8 cellular contexts compared by ENCODE assay signal in genomic region chr11:75350743-75351540, GRCh38. TPM values are rescaled to one million over a fixed set of nuclear protein-coding genes. Genes with fewer than 3 reads are reported as not detected.
DNase-seq lines count a peak whose midpoint lies in the region; ATAC-seq and TF ChIP-seq lines count a peak whose summit lies in the region.

No MANE protein-coding gene starts in this region.

- H3K36me3 Mint-ChIP-seq in activated T-helper 2 cell treated with anti-CD3 and anti-CD28 coated beads, Interferon-gamma antibody, Interleukin-2, Interleukin-4, amounts not matched to agents 10 μg/mL and 5 μg/mL and 100 μg/mL, durations not matched to agents 14 hours and 24 hours and 36 hours (ENCODE audit: low read depth), result no peaks in the 10 kb centered on the region

- peaks cover 1% of the 10 kb centered on the region for H3K27me3 Mint-ChIP-seq in activated T-helper 2 cell treated with anti-CD3 and anti-CD28 coated beads, Interferon-gamma antibody, Interleukin-2, Interleukin-4, amounts not matched to agents 10 μg/mL and 5 μg/mL and 100 μg/mL, durations not matched to agents 14 hours and 24 hours and 36 hours (ENCODE audit: low read depth)

- H3K4me3 ChIP-seq in GM12865 (ENCODE audit: low read depth, low read length) (peak overlapping the region; percentile 36), fibroblast of villous mesenchyme (ENCODE audit: low read depth, low read length) (peak overlapping the region; percentile 76), osteoblast (ENCODE audit: insufficient read depth, low read length) (peak overlapping the region; percentile 78)

- H3K79me2 ChIP-seq in osteoblast (ENCODE audit: insufficient read depth, low read length), result peaks cover 2% of the 10 kb centered on the region

- no peak for ATAC-seq in HG03342 (IDR thresholded peaks at IDR 0.05; ENCODE audit: unreplicated experiment)

- DNase-seq in GM12865 (ENCODE audit: low read depth) (no peak), NOMO-1 (lab: John Stamatoyannopoulos, UW; ENCODE audit: unreplicated experiment in 2 of 2) (peak; percentile 19 to 29), fibroblast of villous mesenchyme (ENCODE audit: low read depth) (peak; percentile 41), osteoblast (ENCODE audit: insufficient read length, low spot score, missing footprints) (peak; percentile 92), mesenteric fat pad (ENCODE audit: low spot score) (no peak), DMS79 (lab: John Stamatoyannopoulos, UW) (no peak)
- DNase-seq in activated T-helper 2 cell treated with anti-CD3 and anti-CD28 coated beads, Interferon-gamma antibody, Interleukin-2, Interleukin-4, amounts not matched to agents 10 μg/mL and 5 μg/mL and 100 μg/mL, durations not matched to agents 14 hours and 24 hours and 36 hours (ENCODE audit: low spot score), result no peak

- no peak overlapping the region for H3K27ac ChIP-seq in osteoblast (ENCODE audit: low read depth, low read length)

- no peaks in the 10 kb centered on the region for H3K27me3 ChIP-seq in osteoblast (ENCODE audit: insufficient read depth, low read length)

- H3K4me1 ChIP-seq in osteoblast (ENCODE audit: insufficient read depth, low read length), result peaks cover 31% of the 10 kb centered on the region

- no peaks in the 10 kb centered on the region for H3K9me3 Mint-ChIP-seq in activated T-helper 2 cell treated with anti-CD3 and anti-CD28 coated beads, Interferon-gamma antibody, Interleukin-2, Interleukin-4, amounts not matched to agents 10 μg/mL and 5 μg/mL and 100 μg/mL, durations not matched to agents 14 hours and 24 hours and 36 hours

- H3K4me2 ChIP-seq in osteoblast (ENCODE audit: insufficient read depth, low read length), result peak overlapping the region; percentile 86

- H3K9me3 ChIP-seq in osteoblast (ENCODE audit: low read depth, low read length), result no peaks in the 10 kb centered on the region

- peaks cover 33% of the 10 kb centered on the region for H3K4me1 Mint-ChIP-seq in activated T-helper 2 cell treated with anti-CD3 and anti-CD28 coated beads, Interferon-gamma antibody, Interleukin-2, Interleukin-4, amounts not matched to agents 10 μg/mL and 5 μg/mL and 100 μg/mL, durations not matched to agents 14 hours and 24 hours and 36 hours (ENCODE audit: low read depth)

- intact Hi-C loops in activated T-helper 2 cell treated with anti-CD3 and anti-CD28 coated beads, Interferon-gamma antibody, Interleukin-2, Interleukin-4, amounts not matched to agents 10 μg/mL and 5 μg/mL and 100 μg/mL, durations not matched to agents 14 hours and 24 hours and 36 hours (cut with micrococcal nuclease), result no loop called here

- peak overlapping the region; percentile 75 for H3K4me3 Mint-ChIP-seq in activated T-helper 2 cell treated with anti-CD3 and anti-CD28 coated beads, Interferon-gamma antibody, Interleukin-2, Interleukin-4, amounts not matched to agents 10 μg/mL and 5 μg/mL and 100 μg/mL, durations not matched to agents 14 hours and 24 hours and 36 hours (ENCODE audit: low read depth)

- peaks cover 8% of the 10 kb centered on the region for H4K20me1 ChIP-seq in osteoblast (ENCODE audit: insufficient read depth, low read length)

- no peaks in the 10 kb centered on the region for H3K36me3 ChIP-seq in osteoblast (ENCODE audit: insufficient read depth, low read length)

- no peak for TF ChIP-seq CTCF in GM12865 (IDR thresholded peaks at IDR 0.05; ENCODE audit: insufficient read depth, low read depth, low read length, missing control alignments)
- no peak for TF ChIP-seq CTCF in fibroblast of villous mesenchyme (IDR thresholded peaks at IDR 0.05; ENCODE audit: insufficient read depth, low read depth, low read length)
- TF ChIP-seq CTCF in osteoblast (IDR thresholded peaks at IDR 0.05; ENCODE audit: extremely low read depth, low read depth, low read length), result no peak

- peak overlapping the region; percentile 70 for H2AFZ ChIP-seq in osteoblast (ENCODE audit: low read length)

- peak overlapping the region; percentile 59 for H3K27ac Mint-ChIP-seq in activated T-helper 2 cell treated with anti-CD3 and anti-CD28 coated beads, Interferon-gamma antibody, Interleukin-2, Interleukin-4, amounts not matched to agents 10 μg/mL and 5 μg/mL and 100 μg/mL, durations not matched to agents 14 hours and 24 hours and 36 hours

RNA-seq across cellular contexts. Expression of gene ARRB1, which starts 0.5 kb away (rescaled TPM):
- 15.1 and 19.3 TPM in 2 replicates for total RNA-seq in activated T-helper 2 cell treated with anti-CD3 and anti-CD28 coated beads, Interferon-gamma antibody, Interleukin-2, Interleukin-4, amounts not matched to agents 10 μg/mL and 5 μg/mL and 100 μg/mL, durations not matched to agents 14 hours and 24 hours and 36 hours
- total RNA-seq in fibroblast of villous mesenchyme (27.1 and 33.2 TPM in 2 replicates), osteoblast (14.5 and 19.4 TPM in 2 replicates), mesenteric fat pad (112 TPM)

RNA-seq across cellular contexts. Expression of gene RPS3, which starts 48.4 kb away (rescaled TPM):
- total RNA-seq in activated T-helper 2 cell treated with anti-CD3 and anti-CD28 coated beads, Interferon-gamma antibody, Interleukin-2, Interleukin-4, amounts not matched to agents 10 μg/mL and 5 μg/mL and 100 μg/mL, durations not matched to agents 14 hours and 24 hours and 36 hours, result 3,460 and 3,552 TPM in 2 replicates
- total RNA-seq in fibroblast of villous mesenchyme (1,703 and 1,758 TPM in 2 replicates), osteoblast (1,511 and 1,512 TPM in 2 replicates), mesenteric fat pad (1,433 TPM)

Comparison
In these comparisons a context has a peak if more than half of its experiments do, and no peak if none do; other contexts are left out.
1. DNase-seq: peak in NOMO-1 (2 of 2), fibroblast of villous mesenchyme (single experiment) and osteoblast (single experiment); none in GM12865 (single experiment), activated T-helper 2 cell treated with anti-CD3 and anti-CD28 coated beads, Interferon-gamma antibody, Interleukin-2, Interleukin-4, amounts not matched to agents 10 μg/mL and 5 μg/mL and 100 μg/mL, durations not matched to agents 14 hours and 24 hours and 36 hours (single experiment), mesenteric fat pad (single experiment) and DMS79 (single experiment).
2. Peak in every context shown above with its lines, with median percentiles within 50 percentile points of each other: H3K4me3 ChIP-seq.